ENCODE assay signal across 10 cellular contexts in the genomic region with DNA sequence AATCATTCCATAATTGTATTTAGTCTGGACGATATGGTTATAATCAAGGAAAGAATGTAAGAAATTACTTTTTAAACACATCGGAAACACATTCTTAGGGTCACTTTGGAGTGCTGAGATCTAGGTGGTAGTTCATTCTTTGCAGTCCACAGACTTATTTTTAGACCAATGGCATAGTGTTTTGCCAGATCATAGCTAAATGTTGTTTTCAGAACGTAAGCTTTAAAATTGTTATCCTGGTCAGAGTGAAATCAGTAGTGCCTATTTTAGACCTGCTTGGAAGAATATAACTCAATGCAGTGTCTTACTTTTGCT. TPM values are rescaled to one million over a fixed set of nuclear protein-coding genes. Genes with fewer than 3 reads are reported as not detected.
DNase-seq lines count a peak whose midpoint lies in the region; FAIRE-seq and TF ChIP-seq lines count a peak whose summit lies in the region.
"Had no signal": no experiment of that assay in that cellular context is flagged by ENCODE, and none has a peak within 500 bp of the region (broad histone marks: within the 10 kb centered on the region; RNA-seq: fewer than 3 reads in every experiment).

No MANE protein-coding gene starts in this region.

- no peaks in the 10 kb centered on the region for H3K9me3 ChIP-seq in astrocyte (ENCODE audit: insufficient read depth, low read depth, low read length)
- no peaks in the 10 kb centered on the region for H3K9me3 ChIP-seq in transverse colon

- H3K4me3 Mint-ChIP-seq in activated naive CD4-positive, alpha-beta T cell treated with anti-CD3 and anti-CD28 coated beads, Interleukin-2, amount 50 U/mL, for 24 hours, result peak overlapping the region; percentile 63
- H3K4me3 Mint-ChIP-seq in astrocyte (ENCODE audit: unreplicated experiment), result peak overlapping the region; percentile 74

- H3K4me3 ChIP-seq in astrocyte (ENCODE audit: insufficient read depth, low read depth, low read length) (peak overlapping the region; percentile 27), transverse colon (no peak overlapping the region)

- peaks cover 40% of the 10 kb centered on the region for H3K4me1 ChIP-seq in astrocyte (ENCODE audit: insufficient read depth, low read length)
- H3K4me1 ChIP-seq in transverse colon, result peaks cover 15 to 68% (median 32%) of the 10 kb centered on the region in 4 donors

- H3K27me3 ChIP-seq in astrocyte (ENCODE audit: insufficient read depth, low read length), result no peaks in the 10 kb centered on the region
- no peaks in the 10 kb centered on the region for H3K27me3 ChIP-seq in transverse colon

- H3K27ac Mint-ChIP-seq in activated naive CD4-positive, alpha-beta T cell treated with anti-CD3 and anti-CD28 coated beads, Interleukin-2, amount 50 U/mL, for 24 hours, result peak overlapping the region; percentile 79
- H3K27ac Mint-ChIP-seq in astrocyte (ENCODE audit: unreplicated experiment), result peak overlapping the region; percentile 82

- H3K79me2 ChIP-seq in astrocyte (ENCODE audit: insufficient read depth, low read length), result peaks cover 90% of the 10 kb centered on the region

- no peaks in the 10 kb centered on the region for H3K27me3 Mint-ChIP-seq in activated naive CD4-positive, alpha-beta T cell treated with anti-CD3 and anti-CD28 coated beads, Interleukin-2, amount 50 U/mL, for 24 hours
- no peaks in the 10 kb centered on the region for H3K27me3 Mint-ChIP-seq in astrocyte (ENCODE audit: low read depth, unreplicated experiment)

- no peak for TF ChIP-seq POLR2A in transverse colon (IDR thresholded peaks at IDR 0.05)

- H2AFZ ChIP-seq in astrocyte (ENCODE audit: low read depth, low read length), result no peak overlapping the region

- H3K36me3 ChIP-seq in astrocyte (ENCODE audit: insufficient read depth, low read length), result peaks cover 48% of the 10 kb centered on the region
- peaks cover 0 to 48% (median 20%) of the 10 kb centered on the region in 4 donors for H3K36me3 ChIP-seq in transverse colon

- no peaks in the 10 kb centered on the region for H3K9me3 Mint-ChIP-seq in activated naive CD4-positive, alpha-beta T cell treated with anti-CD3 and anti-CD28 coated beads, Interleukin-2, amount 50 U/mL, for 24 hours
- H3K9me3 Mint-ChIP-seq in astrocyte (ENCODE audit: unreplicated experiment), result no peaks in the 10 kb centered on the region

- 63 to 72% methylated on average over 3 of the region's 3 CpGs for WGBS in transverse colon (ENCODE audit: low coverage in 1 of 2), 2 donors

- peak; percentile 37 for FAIRE-seq in astrocyte (lab: Jason Lieb, UNC)

- no peak for DNase-seq in activated naive CD4-positive, alpha-beta T cell (lab: John Stamatoyannopoulos, UW)
- DNase-seq in astrocyte (ENCODE audit: low read depth) (peak; percentile 60), iris pigment epithelial cell (ENCODE audit: low read depth) (peak; percentile 49), transverse colon (no peak), NCI-H748 treated with DMSO at 0.1 percent for 48 hours (lab: John Stamatoyannopoulos, UW) (no peak), 8988T (no peak), HUDEP-2 (lab: John Stamatoyannopoulos, UW; ENCODE audit: unreplicated experiment in 76 of 76) (no peak)
- DNase-seq: C1 segment of cervical spinal cord, NCI-H2081 treated with DMSO at 0.1 percent for 48 hours had no signal

- TF ChIP-seq CTCF in astrocyte (IDR thresholded peaks at IDR 0.05; ENCODE audit: insufficient read depth, low read depth, low read length) (no peak), transverse colon (IDR thresholded peaks at IDR 0.05) (no peak)

- intact Hi-C loops in transverse colon (cut with DNase I; ENCODE audit: low total_unique reads), result no loop called here

- TF ChIP-seq EP300 in transverse colon (IDR thresholded peaks at IDR 0.05; ENCODE audit: low read depth), result no peak

- peaks cover 28% of the 10 kb centered on the region for H3K36me3 Mint-ChIP-seq in activated naive CD4-positive, alpha-beta T cell treated with anti-CD3 and anti-CD28 coated beads, Interleukin-2, amount 50 U/mL, for 24 hours
- peaks cover 8% of the 10 kb centered on the region for H3K36me3 Mint-ChIP-seq in astrocyte (ENCODE audit: low read depth, unreplicated experiment)

- peaks cover 61% of the 10 kb centered on the region for H4K20me1 ChIP-seq in astrocyte (ENCODE audit: insufficient read depth, low read length)

- in situ Hi-C loops in transverse colon (cut with MboI; ENCODE audit: low pct_ligation_motif_present in 1 of 4, low pct_unique_long_range_greater_than_20kb in 1 of 4, low sequenced_read_pairs in 3 of 4), result no loop called here

- H3K27ac ChIP-seq in astrocyte (ENCODE audit: low read depth, low read length) (peak overlapping the region; percentile 94), transverse colon (peak overlapping the region; percentile 17 to 100 (median 72))

- H3K9ac ChIP-seq in astrocyte (ENCODE audit: low read length), result peak overlapping the region; percentile 48

- peak overlapping the region; percentile 88 for H3K4me2 ChIP-seq in astrocyte (ENCODE audit: low read length)

- H3K4me1 Mint-ChIP-seq in activated naive CD4-positive, alpha-beta T cell treated with anti-CD3 and anti-CD28 coated beads, Interleukin-2, amount 50 U/mL, for 24 hours, result peaks cover 71% of the 10 kb centered on the region
- H3K4me1 Mint-ChIP-seq in astrocyte (ENCODE audit: low read depth, unreplicated experiment), result peaks cover 52% of the 10 kb centered on the region

RNA-seq across cellular contexts. Expression of a gene that starts 4.3 kb away (rescaled TPM):
- 659 and 682 TPM in 2 replicates for total RNA-seq in astrocyte
- total RNA-seq in transverse colon, result 100 to 1,000 TPM; 257 to 511 (median 338) TPM

RNA-seq across cellular contexts. Expression of a gene that starts 10.0 kb away (rescaled TPM):
- total RNA-seq in astrocyte (374 and 433 TPM in 2 replicates), transverse colon (100 to 1,000 TPM in 3 of 4 donors, 10 to 100 TPM in 1; 78.2 to 558 (median 337) TPM)

RNA-seq across cellular contexts. Expression of a gene that starts 32.2 kb away (rescaled TPM):
- 0.57 and 0.94 TPM in 2 replicates for total RNA-seq in astrocyte
- 10 to 100 TPM in 1 of 4 donors, 1 to 10 TPM in 3; 6.0 to 30.4 (median 7.7) TPM for total RNA-seq in transverse colon

Comparison
In these comparisons a context has a peak if more than half of its experiments do, and no peak if none do; other contexts are left out.
1. DNase-seq: peak in astrocyte (single experiment) and iris pigment epithelial cell (single experiment); none in activated naive CD4-positive, alpha-beta T cell (0 of 4), transverse colon (single experiment), NCI-H748 treated with DMSO at 0.1 percent for 48 hours (single experiment), 8988T (single experiment) and HUDEP-2 (0 of 76).